8 cellular contexts compared by ENCODE assay signal in genomic region chr3:171461087-171461917, GRCh38. TPM values are rescaled to one million over a fixed set of nuclear protein-coding genes. Genes with fewer than 3 reads are reported as not detected.
DNase-seq lines count a peak whose midpoint lies in the region; ATAC-seq and TF ChIP-seq lines count a peak whose summit lies in the region.

No MANE protein-coding gene starts in this region.

- H3K36me3 Mint-ChIP-seq in Calu3 (ENCODE audit: insufficient read depth, unreplicated experiment) = peaks cover 39% of the 10 kb centered on the region
- no peaks in the 10 kb centered on the region for H3K36me3 Mint-ChIP-seq in stimulated activated memory B cell treated with anti-CD40 and anti-IgM and Interleukin-4, amounts not matched to agents 10 μg/mL and 1 μg/mL and 100 μg/mL, for 72 hours

- H3K27me3 Mint-ChIP-seq in Calu3 (ENCODE audit: unreplicated experiment) = no peaks in the 10 kb centered on the region
- peaks cover 44% of the 10 kb centered on the region for H3K27me3 Mint-ChIP-seq in stimulated activated memory B cell treated with anti-CD40 and anti-IgM and Interleukin-4, amounts not matched to agents 10 μg/mL and 1 μg/mL and 100 μg/mL, for 72 hours

- intact Hi-C loops in Calu3 (cut with micrococcal nuclease; ENCODE audit: unreplicated experiment) = loop anchor here (2.0 to 10.0 kb wide), 5 partner anchors 105 to 414 kb away; no protein-coding TSS in a partner anchor

- H3K4me3 Mint-ChIP-seq in Calu3 (ENCODE audit: low read depth, unreplicated experiment) = peak overlapping the region; percentile 97
- peak overlapping the region; percentile 95 for H3K4me3 Mint-ChIP-seq in stimulated activated memory B cell treated with anti-CD40 and anti-IgM and Interleukin-4, amounts not matched to agents 10 μg/mL and 1 μg/mL and 100 μg/mL, for 72 hours

- H3K36me3 ChIP-seq in RWPE2 (ENCODE audit: low read depth) = no peaks in the 10 kb centered on the region

- CTCF ChIA-PET in Calu3 (lab: Charles Lee) = interaction anchor here (0.7 to 2.0 kb wide), 8 partner anchors 14 to 713 kb away, joined by 3 to 10 read pairs (median 4); no protein-coding TSS in a partner anchor

- peaks cover 35% of the 10 kb centered on the region for H3K4me1 Mint-ChIP-seq in Calu3 (ENCODE audit: low read depth, unreplicated experiment)
- peaks cover 36% of the 10 kb centered on the region for H3K4me1 Mint-ChIP-seq in stimulated activated memory B cell treated with anti-CD40 and anti-IgM and Interleukin-4, amounts not matched to agents 10 μg/mL and 1 μg/mL and 100 μg/mL, for 72 hours

- no peak for TF ChIP-seq CTCF in Calu3 (IDR thresholded peaks at IDR 0.05; ENCODE audit: unreplicated experiment)
- no peak for TF ChIP-seq CTCF in RWPE2 (IDR thresholded peaks at IDR 0.05; ENCODE audit: poor library complexity, severe bottlenecking)
- no peak for TF ChIP-seq CTCF in cardiac fibroblast (IDR thresholded peaks at IDR 0.05; ENCODE audit: low read depth, low read length)

- peak overlapping the region; percentile 43 for H3K27ac ChIP-seq in RWPE2 (ENCODE audit: poor library complexity, severe bottlenecking)
- H3K27ac ChIP-seq in layer of hippocampus (ENCODE audit: low read depth, low read length) = peak overlapping the region; percentile 57

- BruUV-seq in Calu3 (replicated peaks; lab: Mats Ljungman, UMichigan) = TSS peak; percentile 78

- DNase-seq in Calu3 = no peak
- no peak for DNase-seq in RWPE2 (ENCODE audit: low spot score)
- peak; percentile 59 to 63 for DNase-seq in cardiac fibroblast (ENCODE audit: low read depth in 2 of 2)
- DNase-seq in activated CD8-positive, alpha-beta memory T cell treated with anti-CD3 and anti-CD28 coated beads for 24 hours = no peak

- H3K27ac Mint-ChIP-seq in Calu3 (ENCODE audit: unreplicated experiment) = peak overlapping the region; percentile 85
- peak overlapping the region; percentile 74 for H3K27ac Mint-ChIP-seq in stimulated activated memory B cell treated with anti-CD40 and anti-IgM and Interleukin-4, amounts not matched to agents 10 μg/mL and 1 μg/mL and 100 μg/mL, for 72 hours

- ATAC-seq in GM19463 (IDR thresholded peaks at IDR 0.05; ENCODE audit: unreplicated experiment) (peak; percentile 17), HG03469 (IDR thresholded peaks at IDR 0.05; ENCODE audit: unreplicated experiment) (peak; percentile 10), RWPE2 (ENCODE audit: low read depth) (peak; percentile 55)
- ATAC-seq in stimulated activated memory B cell treated with anti-CD40 and anti-IgM and Interleukin-4, amounts not matched to agents 10 μg/mL and 1 μg/mL and 100 μg/mL, for 72 hours = no peak

- H3K9me3 Mint-ChIP-seq in Calu3 (ENCODE audit: low read depth, unreplicated experiment) = no peaks in the 10 kb centered on the region
- H3K9me3 Mint-ChIP-seq in stimulated activated memory B cell treated with anti-CD40 and anti-IgM and Interleukin-4, amounts not matched to agents 10 μg/mL and 1 μg/mL and 100 μg/mL, for 72 hours = no peaks in the 10 kb centered on the region

- peaks cover 9% of the 10 kb centered on the region for H3K4me1 ChIP-seq in RWPE2 (ENCODE audit: insufficient read depth, poor library complexity, severe bottlenecking)

- peak overlapping the region; percentile 57 for H3K4me3 ChIP-seq in RWPE2 (ENCODE audit: severe bottlenecking)
- H3K4me3 ChIP-seq in cardiac fibroblast (replicated peaks in 1 of 2; ENCODE audit: low read depth in 2 of 2, low read length in 2 of 2) = peak overlapping the region; percentile 71 to 86

- H3K27me3 ChIP-seq in RWPE2 (ENCODE audit: insufficient read depth, poor library complexity, severe bottlenecking) (no peaks in the 10 kb centered on the region), layer of hippocampus (ENCODE audit: control insufficient read depth, insufficient read depth, low read length) (no peaks in the 10 kb centered on the region)

- no peaks in the 10 kb centered on the region for H3K9me3 ChIP-seq in RWPE2 (ENCODE audit: severe bottlenecking)

RNA-seq across cellular contexts. Expression of gene TNIK, which starts 1.1 kb away (rescaled TPM):
- total RNA-seq in Calu3 (2022) = 17.6 and 19.7 TPM in 2 replicates

Comparison
In these comparisons a context has a peak if more than half of its experiments do, and no peak if none do; other contexts are left out.
1. DNase-seq: peak in cardiac fibroblast (2 of 2); none in Calu3 (single experiment), RWPE2 (single experiment) and activated CD8-positive, alpha-beta memory T cell treated with anti-CD3 and anti-CD28 coated beads for 24 hours (single experiment).